8 cellular contexts compared by ENCODE assay signal in genomic region chr19:16285769-16286564, GRCh38. TPM values are rescaled to one million over a fixed set of nuclear protein-coding genes. Genes with fewer than 3 reads are reported as not detected.
A peak's percentile ranks its signal among the peaks of the same experiment; 100 is the strongest.
DNase-seq lines count a peak whose midpoint lies in the region; ATAC-seq and TF ChIP-seq lines count a peak whose summit lies in the region.

No MANE protein-coding gene starts in this region.

- DNase-seq in NCI-H2171 treated with DMSO at 0.1 percent for 48 hours (lab: John Stamatoyannopoulos, UW) (peak; percentile 29), NCI-H2171 (lab: John Stamatoyannopoulos, UW) (no peak), amygdala (lab: John Stamatoyannopoulos, UW) (peak in 42 of 56 donors; percentile 2 to 83 (median 36)), left kidney (ENCODE audit: low read depth, low spot score) (peak; percentile 55), suprapubic skin (ENCODE audit: low spot score in 2 of 2) (no peak)
- DNase-seq in NK-92 treated with Interleukin-12 subunit alpha and Interleukin-12 subunit beta, amount 100 ng/mL, for 24 hours (lab: John Stamatoyannopoulos, UW): no peak
- DNase-seq in effector memory CD8-positive, alpha-beta T cell: no peak

- peaks cover 12 to 22% of the 10 kb centered on the region in 2 donors for H3K4me1 Mint-ChIP-seq in effector memory CD8-positive, alpha-beta T cell (ENCODE audit: low read depth in 2 of 2)

- TF ChIP-seq EP300 in suprapubic skin (IDR thresholded peaks at IDR 0.05): no peak

- no peaks in the 10 kb centered on the region for H3K27me3 ChIP-seq in suprapubic skin

- H3K36me3 ChIP-seq in suprapubic skin: no peaks in the 10 kb centered on the region

- H3K4me3 ChIP-seq in suprapubic skin: peak overlapping the region; percentile 30

- H3K9me3 Mint-ChIP-seq in effector memory CD8-positive, alpha-beta T cell: no peaks in the 10 kb centered on the region

- ATAC-seq in GM19324 (IDR thresholded peaks at IDR 0.05; ENCODE audit: low FRiP score, unreplicated experiment): no peak
- ATAC-seq in effector memory CD8-positive, alpha-beta T cell (replicated peaks): no peak

- H3K27ac ChIP-seq in suprapubic skin: peak overlapping the region; percentile 73

- H3K4me3 Mint-ChIP-seq in effector memory CD8-positive, alpha-beta T cell: no peak overlapping the region

- H3K4me1 ChIP-seq in suprapubic skin: peaks cover 40% of the 10 kb centered on the region

- no peaks in the 10 kb centered on the region for H3K9me3 ChIP-seq in suprapubic skin

- no peak for TF ChIP-seq POLR2A in suprapubic skin (IDR thresholded peaks at IDR 0.05)

- no peak for TF ChIP-seq CTCF in suprapubic skin (IDR thresholded peaks at IDR 0.05)

- WGBS in suprapubic skin: 38% methylated on average over 22 of the region's 24 CpGs

- H3K27ac Mint-ChIP-seq in effector memory CD8-positive, alpha-beta T cell: no peak overlapping the region

- no peaks in the 10 kb centered on the region for H3K36me3 Mint-ChIP-seq in effector memory CD8-positive, alpha-beta T cell (ENCODE audit: insufficient read depth)

- peaks cover 0 to 10% of the 10 kb centered on the region in 2 donors for H3K27me3 Mint-ChIP-seq in effector memory CD8-positive, alpha-beta T cell

RNA-seq across cellular contexts. Expression of gene KLF2, which starts 38.7 kb away (rescaled TPM):
- total RNA-seq in suprapubic skin: 10 to 100 TPM; 27.0 to 41.1 (median 36.9) TPM

Comparison
In these comparisons a context has a peak if more than half of its experiments do, and no peak if none do; other contexts are left out.
1. DNase-seq: peak in NCI-H2171 treated with DMSO at 0.1 percent for 48 hours (single experiment), amygdala (42 of 56) and left kidney (single experiment); none in NCI-H2171 (single experiment), suprapubic skin (0 of 2), NK-92 treated with Interleukin-12 subunit alpha and Interleukin-12 subunit beta, amount 100 ng/mL, for 24 hours (single experiment) and effector memory CD8-positive, alpha-beta T cell (0 of 3).